8 cellular contexts compared by ENCODE assay signal in genomic region chr22:20957118-20957690, GRCh38. TPM values are rescaled to one million over a fixed set of nuclear protein-coding genes. Genes with fewer than 3 reads are reported as not detected.
DNase-seq lines count a peak whose midpoint lies in the region; ATAC-seq and TF ChIP-seq lines count a peak whose summit lies in the region.

No MANE protein-coding gene starts in this region.

- intact Hi-C loops in PC-9 (cut with micrococcal nuclease; ENCODE audit: unreplicated experiment) (loop anchor here (2.0 to 5.0 kb wide), 2 partner anchors 40 to 72 kb away; partner anchors contain the start of gene CRKL), ovary (cut with DNase I) (no loop called here)

- H3K36me3 ChIP-seq in PC-9 (ENCODE audit: low read depth) (no peaks in the 10 kb centered on the region), ovary (no peaks in the 10 kb centered on the region)

- peak overlapping the region; percentile 71 for H3K4me2 ChIP-seq in PC-9

- CTCF ChIA-PET in PC-9 (lab: Charles Lee) = interaction anchor here (0.6 to 1.9 kb wide), 3 partner anchors 65 to 684 kb away, joined by 3 to 5 read pairs (median 4); no protein-coding TSS in a partner anchor

- POLR2A ChIA-PET in PC-9 (lab: Charles Lee; ENCODE audit: unreplicated experiment) = interaction anchor here (0.6 kb wide), 2 partner anchors 9 to 150 kb away, joined by 6 to 7 read pairs; no protein-coding TSS in a partner anchor

- H3K4me1 ChIP-seq in PC-9 (replicated peaks; ENCODE audit: insufficient read depth) (peaks cover 9% of the 10 kb centered on the region; the same call in 1 of the 2 replicates), ovary (ENCODE audit: insufficient read depth) (peaks cover 8% of the 10 kb centered on the region)

- H3F3A ChIP-seq in PC-9 (ENCODE audit: insufficient read depth, low read depth) = peaks cover 25% of the 10 kb centered on the region

- no peak for TF ChIP-seq EP300 in ovary (IDR thresholded peaks at IDR 0.05)

- DNase-seq in COLO668 (lab: John Stamatoyannopoulos, UW; ENCODE audit: unreplicated experiment) (peak; percentile 68), PC-9 (peak in 1 of 2 experiments; percentile 25), fibroblast of pulmonary artery (ENCODE audit: low read depth) (no peak), ovary (peak in 1 of 5 donors; percentile 60), NCI-H446 (lab: John Stamatoyannopoulos, UW) (no peak), GM10266 (ENCODE audit: extremely low spot score) (no peak)
- no peak for DNase-seq in activated CD4-positive, alpha-beta T cell treated with anti-CD3 and anti-CD28 coated beads, Interleukin-2, amount 50 U/mL, for 1 hour

- BruUV-seq in PC-9 (replicated peaks; lab: Mats Ljungman, UMichigan) = TSS peak; percentile 34

- peak overlapping the region; percentile 57; the same call in 1 of the 2 replicates for H3K27ac ChIP-seq in PC-9
- no peak overlapping the region for H3K27ac ChIP-seq in ovary

- H3K27me3 ChIP-seq in PC-9 (ENCODE audit: insufficient read depth, low read depth) (no peaks in the 10 kb centered on the region), ovary (no peaks in the 10 kb centered on the region)

- 0 to 1% (median 1%) methylated on average over 11 to 57 of the region's 57 CpGs for WGBS in ovary, 3 donors

- H3K79me2 ChIP-seq in PC-9 (ENCODE audit: low read depth) = peaks cover 21% of the 10 kb centered on the region

- no peaks in the 10 kb centered on the region for H3K9me3 ChIP-seq in PC-9 (ENCODE audit: insufficient read depth, low read depth)
- H3K9me3 ChIP-seq in ovary = no peaks in the 10 kb centered on the region

- no peaks in the 10 kb centered on the region for H3K9me2 ChIP-seq in PC-9 (ENCODE audit: insufficient read depth)

- TF ChIP-seq CTCF in PC-9 (conservative IDR thresholded peaks at IDR 0.05) = no peak
- no peak for TF ChIP-seq CTCF in fibroblast of pulmonary artery (IDR thresholded peaks at IDR 0.05; ENCODE audit: low read length, missing control alignments)
- no peak for TF ChIP-seq CTCF in ovary (IDR thresholded peaks at IDR 0.05)
- TF ChIP-seq CTCF in GM10266 (IDR thresholded peaks at IDR 0.05; ENCODE audit: control insufficient read depth, insufficient read depth, low read depth, missing control alignments) = no peak

- H3K4me3 ChIP-seq in PC-9 = peak overlapping the region; percentile 84
- peak overlapping the region; percentile 67 for H3K4me3 ChIP-seq in fibroblast of pulmonary artery (replicated peaks; ENCODE audit: low read depth, low read length)
- peak overlapping the region; percentile 51 for H3K4me3 ChIP-seq in ovary

- H4K20me1 ChIP-seq in PC-9 (ENCODE audit: insufficient read depth) = no peaks in the 10 kb centered on the region; the same call in 1 of the 2 replicates

- ATAC-seq in HG03521 (IDR thresholded peaks at IDR 0.05; ENCODE audit: unreplicated experiment) = no peak

- TF ChIP-seq POLR2A in ovary (IDR thresholded peaks at IDR 0.05) = no peak

- peak overlapping the region; percentile 83 for H2AFZ ChIP-seq in PC-9

RNA-seq across cellular contexts. Expression of gene AIFM3, which starts 9.9 kb away (rescaled TPM):
- total RNA-seq in PC-9 (2021) (6.9 and 7.4 TPM in 2 replicates), ovary (1 to 10 TPM in 4 of 7 donors, under 1 TPM in 3; 0.43 to 2.7 (median 1.1) TPM)
- polyA plus RNA-seq in ovary = 1 to 10 TPM in 1 of 2 donors, not detected in 1; 1.1 TPM

RNA-seq across cellular contexts. Expression of gene LZTR1, which starts 24.9 kb away (rescaled TPM):
- 23.2 and 23.4 TPM in 2 replicates for total RNA-seq in PC-9 (2021)
- 10 to 100 TPM; 30.4 to 73.4 (median 51.6) TPM for total RNA-seq in ovary
- 10 to 100 TPM; 28.2 to 32.3 TPM for polyA plus RNA-seq in ovary

RNA-seq across cellular contexts. Expression of gene CRKL, which starts 40.0 kb away (rescaled TPM):
- total RNA-seq in PC-9 (2021) = 45.8 and 49.7 TPM in 2 replicates
- 10 to 100 TPM; 42.8 to 71.5 (median 58.0) TPM for total RNA-seq in ovary
- 10 to 100 TPM; 22.7 to 51.5 TPM for polyA plus RNA-seq in ovary

RNA-seq across cellular contexts. Expression of gene THAP7, which starts 44.7 kb away (rescaled TPM):
- total RNA-seq in PC-9 (2021) (16.4 and 17.0 TPM in 2 replicates), ovary (10 to 100 TPM; 27.5 to 54.0 (median 39.3) TPM)
- polyA plus RNA-seq in ovary = 10 to 100 TPM in 1 of 2 donors, 1 to 10 TPM in 1; 7.8 to 54.9 TPM

RNA-seq across cellular contexts. Expression of gene P2RX6, which starts 57.8 kb away (rescaled TPM):
- total RNA-seq in PC-9 (2021) (2.4 and 2.7 TPM in 2 replicates), ovary (1 to 10 TPM in 4 of 7 donors, under 1 TPM in 3; 0.69 to 1.6 (median 1.0) TPM)
- 1 to 10 TPM in 1 of 2 donors, under 1 TPM in 1; 0.47 to 1.3 TPM for polyA plus RNA-seq in ovary
